In genomic region chr19:3556978-3557460, GRCh38 we compare ENCODE assay signal across 8 cellular contexts. TPM values are rescaled to one million over a fixed set of nuclear protein-coding genes. Genes with fewer than 3 reads are reported as not detected.
DNase-seq lines count a peak whose midpoint lies in the region; ATAC-seq and TF ChIP-seq lines count a peak whose summit lies in the region.

No MANE protein-coding gene starts in this region.

- no peaks in the 10 kb centered on the region for H3K36me3 Mint-ChIP-seq in activated naive CD4-positive, alpha-beta T cell treated with anti-CD3 and anti-CD28 coated beads, Interleukin-2, amount 50 U/mL, for 24 hours

- peak; percentile 21 for ATAC-seq in GM18511 (IDR thresholded peaks at IDR 0.05; ENCODE audit: unreplicated experiment)
- peak; percentile 17 for ATAC-seq in HG02870 (IDR thresholded peaks at IDR 0.05; ENCODE audit: unreplicated experiment)

- peaks cover 35% of the 10 kb centered on the region for H3K4me1 Mint-ChIP-seq in activated naive CD4-positive, alpha-beta T cell treated with anti-CD3 and anti-CD28 coated beads, Interleukin-2, amount 50 U/mL, for 24 hours

- H3K9me3 ChIP-seq in iPS-18a (ENCODE audit: control insufficient read depth, low read depth, low read length) = no peaks in the 10 kb centered on the region

- peak overlapping the region; percentile 87 for H3K27ac ChIP-seq in RWPE1
- H3K27ac ChIP-seq in iPS-18a (ENCODE audit: low read length) = no peak overlapping the region

- POLR2A ChIA-PET in RWPE1 (lab: Yijun Ruan, JAX; ENCODE audit: low non-redundant PET) = no interaction called here

- H3K27me3 ChIP-seq in iPS-18a (ENCODE audit: control insufficient read depth, insufficient read depth, low read length) = peaks cover 5% of the 10 kb centered on the region

- H3K4me1 ChIP-seq in iPS-18a (ENCODE audit: control insufficient read depth, low read depth, low read length) = no peaks in the 10 kb centered on the region

- H3K27me3 Mint-ChIP-seq in activated naive CD4-positive, alpha-beta T cell treated with anti-CD3 and anti-CD28 coated beads, Interleukin-2, amount 50 U/mL, for 24 hours = no peaks in the 10 kb centered on the region

- H3K9me3 Mint-ChIP-seq in activated naive CD4-positive, alpha-beta T cell treated with anti-CD3 and anti-CD28 coated beads, Interleukin-2, amount 50 U/mL, for 24 hours = no peaks in the 10 kb centered on the region

- DNase-seq in RWPE1 (ENCODE audit: low spot score) (peak; percentile 66), mucosa of gallbladder (ENCODE audit: low spot score) (no peak), KBM-7 (no peak)
- peak; percentile 77 for DNase-seq in stimulated activated CD4-positive, alpha-beta T cell treated with anti-CD3 and anti-CD28 coated beads, Interleukin-15, amount 100 ng/mL, for 24 hours

- in situ Hi-C loops in KBM-7 (cut with MboI; ENCODE audit: low pct_unique_long_range_greater_than_20kb, low sequenced_read_pairs) = no loop called here

- CTCF ChIA-PET in RWPE1 (lab: Yijun Ruan, JAX) = interaction anchor here (0.6 to 2.1 kb wide), 5 partner anchors 10 to 194 kb away, joined by 3 to 14 read pairs (median 3); partner anchors contain the start of gene TEKTIP1

- peak overlapping the region; percentile 97 for H3K4me3 Mint-ChIP-seq in activated naive CD4-positive, alpha-beta T cell treated with anti-CD3 and anti-CD28 coated beads, Interleukin-2, amount 50 U/mL, for 24 hours

- H3K9ac ChIP-seq in iPS-18a (ENCODE audit: low read length) = no peak overlapping the region

- peak overlapping the region; percentile 96 for H3K27ac Mint-ChIP-seq in activated naive CD4-positive, alpha-beta T cell treated with anti-CD3 and anti-CD28 coated beads, Interleukin-2, amount 50 U/mL, for 24 hours

- H3K36me3 ChIP-seq in iPS-18a (ENCODE audit: control insufficient read depth, low read depth, low read length) = no peaks in the 10 kb centered on the region

- H3K4me3 ChIP-seq in iPS-18a (ENCODE audit: low read length) = peak overlapping the region; percentile 69

- TF ChIP-seq CTCF in RWPE1 (conservative IDR thresholded peaks at IDR 0.05; ENCODE audit: low read depth) = no peak; the same call in 1 of the 2 replicates

RNA-seq across cellular contexts. Expression of gene MFSD12, which starts 0.4 kb away (rescaled TPM):
- total RNA-seq in mucosa of gallbladder = 64.1 TPM

RNA-seq across cellular contexts. Expression of gene HMG20B, which starts 15.7 kb away (rescaled TPM):
- 100 TPM for total RNA-seq in mucosa of gallbladder

RNA-seq across cellular contexts. Expression of gene TEKTIP1, which starts 18.0 kb away (rescaled TPM):
- total RNA-seq in mucosa of gallbladder = 10.3 TPM

RNA-seq across cellular contexts. Expression of gene GIPC3, which starts 28.3 kb away (rescaled TPM):
- 1.3 TPM for total RNA-seq in mucosa of gallbladder

RNA-seq across cellular contexts. Expression of gene TBXA2R, which starts 49.7 kb away (rescaled TPM):
- 4.9 TPM for total RNA-seq in mucosa of gallbladder

Comparison
In these comparisons a context has a peak if more than half of its experiments do, and no peak if none do; other contexts are left out.
1. DNase-seq: peak in RWPE1 (single experiment) and stimulated activated CD4-positive, alpha-beta T cell treated with anti-CD3 and anti-CD28 coated beads, Interleukin-15, amount 100 ng/mL, for 24 hours (single experiment); none in mucosa of gallbladder (single experiment) and KBM-7 (single experiment).